1 cellular context compared by ENCODE assay signal in genomic region chr17:16438173-16438556, GRCh38.
A peak's percentile ranks its signal among the peaks of the same experiment; 100 is the strongest.
TF ChIP-seq lines count a peak whose summit lies in the region.

No MANE protein-coding gene starts in this region.

TF ChIP-seq in A549, 52 proteins besides CTCF, POLR2A, EP300 and RAD21 (continued from another document):
- TF ChIP-seq, protein P1, sequence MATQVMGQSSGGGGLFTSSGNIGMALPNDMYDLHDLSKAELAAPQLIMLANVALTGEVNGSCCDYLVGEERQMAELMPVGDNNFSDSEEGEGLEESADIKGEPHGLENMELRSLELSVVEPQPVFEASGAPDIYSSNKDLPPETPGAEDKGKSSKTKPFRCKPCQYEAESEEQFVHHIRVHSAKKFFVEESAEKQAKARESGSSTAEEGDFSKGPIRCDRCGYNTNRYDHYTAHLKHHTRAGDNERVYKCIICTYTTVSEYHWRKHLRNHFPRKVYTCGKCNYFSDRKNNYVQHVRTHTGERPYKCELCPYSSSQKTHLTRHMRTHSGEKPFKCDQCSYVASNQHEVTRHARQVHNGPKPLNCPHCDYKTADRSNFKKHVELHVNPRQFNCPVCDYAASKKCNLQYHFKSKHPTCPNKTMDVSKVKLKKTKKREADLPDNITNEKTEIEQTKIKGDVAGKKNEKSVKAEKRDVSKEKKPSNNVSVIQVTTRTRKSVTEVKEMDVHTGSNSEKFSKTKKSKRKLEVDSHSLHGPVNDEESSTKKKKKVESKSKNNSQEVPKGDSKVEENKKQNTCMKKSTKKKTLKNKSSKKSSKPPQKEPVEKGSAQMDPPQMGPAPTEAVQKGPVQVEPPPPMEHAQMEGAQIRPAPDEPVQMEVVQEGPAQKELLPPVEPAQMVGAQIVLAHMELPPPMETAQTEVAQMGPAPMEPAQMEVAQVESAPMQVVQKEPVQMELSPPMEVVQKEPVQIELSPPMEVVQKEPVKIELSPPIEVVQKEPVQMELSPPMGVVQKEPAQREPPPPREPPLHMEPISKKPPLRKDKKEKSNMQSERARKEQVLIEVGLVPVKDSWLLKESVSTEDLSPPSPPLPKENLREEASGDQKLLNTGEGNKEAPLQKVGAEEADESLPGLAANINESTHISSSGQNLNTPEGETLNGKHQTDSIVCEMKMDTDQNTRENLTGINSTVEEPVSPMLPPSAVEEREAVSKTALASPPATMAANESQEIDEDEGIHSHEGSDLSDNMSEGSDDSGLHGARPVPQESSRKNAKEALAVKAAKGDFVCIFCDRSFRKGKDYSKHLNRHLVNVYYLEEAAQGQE (IDR thresholded peaks at IDR 0.05) = no peak
- TF ChIP-seq FOSB (CRISPR knock-in tag; IDR thresholded peaks at IDR 0.05) (0 out of 2 replicates have a peak, but pooled peaks have one; percentile 69), NR3C1 (IDR thresholded peaks at IDR 0.05) (no peak), E2F6 (IDR thresholded peaks at IDR 0.05; ENCODE audit: borderline replicate concordance, low read depth) (no peak), ZNF302 (CRISPR knock-in tag; IDR thresholded peaks at IDR 0.05) (no peak), MYC (IDR thresholded peaks at IDR 0.05; ENCODE audit: borderline replicate concordance, low read length) (no peak), TFCP2L1 (CRISPR knock-in tag; IDR thresholded peaks at IDR 0.05) (no peak)
- TF ChIP-seq, protein P2, sequence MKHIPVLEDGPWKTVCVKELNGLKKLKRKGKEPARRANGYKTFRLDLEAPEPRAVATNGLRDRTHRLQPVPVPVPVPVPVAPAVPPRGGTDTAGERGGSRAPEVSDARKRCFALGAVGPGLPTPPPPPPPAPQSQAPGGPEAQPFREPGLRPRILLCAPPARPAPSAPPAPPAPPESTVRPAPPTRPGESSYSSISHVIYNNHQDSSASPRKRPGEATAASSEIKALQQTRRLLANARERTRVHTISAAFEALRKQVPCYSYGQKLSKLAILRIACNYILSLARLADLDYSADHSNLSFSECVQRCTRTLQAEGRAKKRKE (CRISPR knock-in tag; IDR thresholded peaks at IDR 0.05; ENCODE audit: low read depth) = peak; percentile 60; the same call in 1 of the 2 replicates
